Comparison of ENCODE assay signal across 8 cellular contexts in the genomic region with DNA sequence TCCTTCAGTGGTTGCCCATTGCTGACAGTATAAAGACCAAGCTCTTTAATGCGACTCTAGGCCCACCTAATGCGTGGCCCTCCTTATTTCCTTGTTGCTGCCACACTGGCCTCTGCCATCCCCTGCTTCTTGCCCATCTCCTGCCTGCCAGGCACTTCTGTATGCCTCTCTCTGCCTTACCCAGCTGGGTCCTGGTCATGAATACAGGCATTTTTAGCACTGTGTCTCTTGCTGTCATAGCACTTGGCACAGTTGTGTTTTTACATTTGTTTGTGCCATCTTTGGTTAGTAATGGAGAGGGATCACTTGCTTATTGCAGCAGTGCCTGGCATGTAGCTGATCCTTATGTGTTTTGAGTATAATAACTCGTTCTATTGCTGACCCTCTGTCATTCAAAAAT. TPM values are rescaled to one million over a fixed set of nuclear protein-coding genes. Genes with fewer than 3 reads are reported as not detected.
DNase-seq lines count a peak whose midpoint lies in the region; ATAC-seq and TF ChIP-seq lines count a peak whose summit lies in the region.

No MANE protein-coding gene starts in this region.

- TF ChIP-seq RAD21 in IMR-90 (IDR thresholded peaks at IDR 0.05; ENCODE audit: low read length) = no peak

- H3K14ac ChIP-seq in IMR-90 (replicated peaks; ENCODE audit: low read depth, low read length) = peak overlapping the region; percentile 38; the same call in 1 of the 2 replicates

- H2BK15ac ChIP-seq in IMR-90 (ENCODE audit: low read depth, low read length) = no peak overlapping the region

- H3K18ac ChIP-seq in IMR-90 (ENCODE audit: low read depth, low read length) = no peak overlapping the region; the same call in 1 of the 2 replicates

- 94% methylated on average over 2 of the region's 3 CpGs; no CpG with 5 or more reads in 1 of the 2 experiments for WGBS in IMR-90 (ENCODE audit: extremely low coverage in 2 of 2, insufficient read length in 1 of 2), 2 experiments

- no peak; the same call in 1 of the 2 replicates for ATAC-seq in IMR-90 (ENCODE audit: low read depth)
- ATAC-seq in left lung = peak; percentile 11
- no peak for ATAC-seq in HG02642 (IDR thresholded peaks at IDR 0.05; ENCODE audit: poor library complexity, unreplicated experiment)

- H4K5ac ChIP-seq in IMR-90 (ENCODE audit: low read depth, low read length) = no peak overlapping the region

- no peak overlapping the region for H3K4me3 ChIP-seq in IMR-90 (ENCODE audit: insufficient read depth, low read depth, low read length)
- H3K4me3 ChIP-seq in brain microvascular endothelial cell (ENCODE audit: low read depth, low read length) = no peak overlapping the region
- no peak overlapping the region for H3K4me3 ChIP-seq in left lung
- peak overlapping the region; percentile 49 for H3K4me3 ChIP-seq in skeletal muscle satellite cell (ENCODE audit: low read length)

- peaks cover 88% of the 10 kb centered on the region for H4K20me1 ChIP-seq in IMR-90 (ENCODE audit: insufficient read depth, low read length)

- H2AFZ ChIP-seq in IMR-90 (replicated peaks; ENCODE audit: low read length, poor library complexity) = no peak overlapping the region

- H2BK5ac ChIP-seq in IMR-90 (ENCODE audit: low read depth, low read length, poor library complexity, severe bottlenecking) = peak overlapping the region; percentile 3

- H2BK20ac ChIP-seq in IMR-90 (ENCODE audit: low read depth, low read length) = no peak overlapping the region

- BruUV-seq in IMR-90 (replicated peaks; lab: Mats Ljungman, UMichigan) = no TSS peak

- H2AK9ac ChIP-seq in IMR-90 (replicated peaks; ENCODE audit: low read depth, low read length, poor library complexity) = no peak overlapping the region

- CTCF ChIA-PET in IMR-90 (lab: Yijun Ruan, JAX) = interaction anchor here (0.6 kb wide), 1 partner anchor 89 kb away, joined by 3 read pairs; no protein-coding TSS in a partner anchor

- H3K4me2 ChIP-seq in IMR-90 (ENCODE audit: low read depth, low read length) = no peak overlapping the region; the same call in 1 of the 2 replicates
- H3K4me2 ChIP-seq in skeletal muscle satellite cell (ENCODE audit: low read length) = peak overlapping the region; percentile 74

- no peak overlapping the region for H4K91ac ChIP-seq in IMR-90 (ENCODE audit: insufficient read depth, low read depth, low read length)

- dilution Hi-C loops in IMR-90 (cut with HindIII; ENCODE audit: low sequenced_read_pairs, unreplicated experiment) = no loop called here

- no peak for TF ChIP-seq POLR2A in IMR-90 (IDR thresholded peaks at IDR 0.05; ENCODE audit: low read depth, low read length)

- no peak overlapping the region for H3K56ac ChIP-seq in IMR-90 (ENCODE audit: extremely low read depth, insufficient read depth, low read length)

- TF ChIP-seq CTCF in IMR-90 (conservative IDR thresholded peaks at IDR 0.05; ENCODE audit: low read depth, low read length) (no peak), brain microvascular endothelial cell (IDR thresholded peaks at IDR 0.05; ENCODE audit: low read depth, low read length, missing control alignments) (no peak), left lung (IDR thresholded peaks at IDR 0.05) (no peak)

- no peak overlapping the region for H3K27ac ChIP-seq in IMR-90 (ENCODE audit: insufficient read depth, low read length)
- peak overlapping the region; percentile 4 for H3K27ac ChIP-seq in brain microvascular endothelial cell
- H3K27ac ChIP-seq in left lung = peak overlapping the region in 1 of 2 donors; percentile 59

- H3K27me3 ChIP-seq in IMR-90 (ENCODE audit: control insufficient read depth, insufficient read depth, low read length) = no peaks in the 10 kb centered on the region
- H3K27me3 ChIP-seq in brain microvascular endothelial cell (replicated peaks) = no peaks in the 10 kb centered on the region
- no peaks in the 10 kb centered on the region for H3K27me3 ChIP-seq in left lung
- H3K27me3 ChIP-seq in skeletal muscle satellite cell (ENCODE audit: control insufficient read depth, insufficient read depth, low read length) = no peaks in the 10 kb centered on the region

- peak overlapping the region; percentile 11 for H2AK5ac ChIP-seq in IMR-90 (ENCODE audit: low read depth, low read length)

- no peak overlapping the region for H3K9ac ChIP-seq in IMR-90 (ENCODE audit: low read depth, low read length)
- H3K9ac ChIP-seq in skeletal muscle satellite cell (ENCODE audit: low read depth, low read length) = peak overlapping the region; percentile 32

- no peak overlapping the region for H4K8ac ChIP-seq in IMR-90 (ENCODE audit: low read depth in 2 of 2, low read length in 2 of 2)

- H3K9me3 ChIP-seq in IMR-90 (ENCODE audit: control insufficient read depth, insufficient read depth, low read length) = no peaks in the 10 kb centered on the region
- no peaks in the 10 kb centered on the region for H3K9me3 ChIP-seq in left lung
- no peaks in the 10 kb centered on the region for H3K9me3 ChIP-seq in skeletal muscle satellite cell (replicated peaks; ENCODE audit: low read length)

- H3K4ac ChIP-seq in IMR-90 (ENCODE audit: low read depth, low read length) = peak overlapping the region; percentile 9; the same call in 1 of the 2 replicates

- intact Hi-C loops in IMR-90 (cut with micrococcal nuclease) = no loop called here
- intact Hi-C loops in left lung (cut with DNase I) = no loop called here

- H3K9me1 ChIP-seq in IMR-90 (ENCODE audit: insufficient read depth, low read length) = peaks cover 39% of the 10 kb centered on the region

- peaks cover 17 to 72% of the 10 kb centered on the region in 2 experiments for H3K79me1 ChIP-seq in IMR-90 (ENCODE audit: low read depth in 1 of 2, low read length in 2 of 2)

- DNase-seq in IMR-90 (no peak), brain microvascular endothelial cell (no peak), left lung (no peak), inferior parietal cortex (ENCODE audit: extremely low spot score) (no peak), hepatic stellate cell (ENCODE audit: low spot score) (no peak)
- no peak for DNase-seq in stimulated activated CD4-positive, alpha-beta T cell treated with anti-CD3 and anti-CD28 coated beads, Interleukin-2, amount 100 ng/mL, for 48 hours

- in situ Hi-C loops in IMR-90 (cut with MboI; ENCODE audit: low sequenced_read_pairs) (no loop called here), brain microvascular endothelial cell (cut with HindIII; ENCODE audit: low pct_ligation_motif_present, low sequenced_read_pairs) (no loop called here)

- peak overlapping the region; percentile 40 for H3K23ac ChIP-seq in IMR-90 (ENCODE audit: low read depth, low read length)

- POLR2A ChIA-PET in IMR-90 (lab: Charles Lee; ENCODE audit: unreplicated experiment) = interaction anchor here (0.6 kb wide), 1 partner anchor 20 kb away, joined by 7 read pairs; no protein-coding TSS in a partner anchor

- no peak overlapping the region for H2BK120ac ChIP-seq in IMR-90 (ENCODE audit: low read depth, low read length)

- H3K36me3 ChIP-seq in IMR-90 (ENCODE audit: control insufficient read depth, insufficient read depth, low read length) (peaks cover 2% of the 10 kb centered on the region; the same call in 1 of the 2 replicates), brain microvascular endothelial cell (replicated peaks) (no peaks in the 10 kb centered on the region), left lung (no peaks in the 10 kb centered on the region), skeletal muscle satellite cell (ENCODE audit: insufficient read depth, low read length) (peaks cover 5% of the 10 kb centered on the region)

- H3K4me1 ChIP-seq in IMR-90 (ENCODE audit: control insufficient read depth, insufficient read depth, low read length) (peaks cover 33% of the 10 kb centered on the region), left lung (peaks cover 12 to 86% of the 10 kb centered on the region in 2 donors), skeletal muscle satellite cell (ENCODE audit: control insufficient read depth, insufficient read depth, low read length) (peaks cover 85% of the 10 kb centered on the region)

TF ChIP-seq in IMR-90, 13 proteins besides CTCF, POLR2A, EP300 and RAD21:
- TF ChIP-seq MAZ (IDR thresholded peaks at IDR 0.05; ENCODE audit: borderline replicate concordance, low read depth, low read length) (no peak), CHD1 (IDR thresholded peaks at IDR 0.05; ENCODE audit: low read depth, low read length) (no peak), RCOR1 (IDR thresholded peaks at IDR 0.05; ENCODE audit: insufficient replicate concordance, low read length) (no peak), NFE2L2 (IDR thresholded peaks at IDR 0.05; ENCODE audit: low read depth, low read length) (no peak), FOS (IDR thresholded peaks at IDR 0.05; ENCODE audit: low read depth, low read length) (no peak), BHLHE40 (IDR thresholded peaks at IDR 0.05; ENCODE audit: low read depth, low read length) (no peak), CEBPB (IDR thresholded peaks at IDR 0.05; ENCODE audit: low read depth, low read length) (no peak), MXI1 (IDR thresholded peaks at IDR 0.05; ENCODE audit: borderline replicate concordance, low read depth, low read length) (no peak)

RNA-seq across cellular contexts. Expression of gene MAP4K4, which starts 38.7 kb away (rescaled TPM):
- total RNA-seq in IMR-90 (2012; rRNA removed) (124 and 130 TPM in 2 replicates), left lung (10 to 100 TPM; 80.2 to 83.4 TPM)
- 80.8 and 89.4 TPM in 2 replicates for polyA plus RNA-seq in IMR-90 (2012; rRNA removed)
- 39.5 and 39.9 TPM in 2 replicates for polyA plus RNA-seq in IMR-90 (2012; cell fraction: cytosol; rRNA removed)
- polyA plus RNA-seq in IMR-90 (2012; cell fraction: nucleus; rRNA removed; ENCODE audit: low replicate concordance) = 90.5 and 219 TPM in 2 replicates
- 195 and 229 TPM in 2 replicates for total RNA-seq in skeletal muscle satellite cell (2012; rRNA removed)
